ENCODE assay signal across 8 cellular contexts in the genomic region with DNA sequence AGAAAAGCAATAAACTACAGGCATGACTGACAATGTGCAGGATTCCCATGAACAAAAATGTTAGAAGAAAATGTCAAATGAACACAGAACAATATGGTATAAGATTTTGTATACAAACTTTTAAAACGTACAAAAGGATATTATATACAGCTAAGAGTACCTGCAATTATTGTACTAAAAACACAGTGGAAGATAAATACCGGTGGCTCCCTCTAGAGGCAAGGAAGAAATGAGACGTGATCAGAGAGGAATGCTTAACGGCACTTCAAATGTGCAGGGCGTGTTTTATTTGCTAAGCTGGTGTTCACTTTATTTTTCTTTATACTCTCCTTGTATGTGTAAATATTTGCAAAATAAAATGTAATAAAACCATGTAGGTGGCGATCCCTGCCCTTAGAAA.
DNase-seq lines count a peak whose midpoint lies in the region; ATAC-seq and TF ChIP-seq lines count a peak whose summit lies in the region.

No MANE protein-coding gene starts in this region.

- intact Hi-C loops in CD4-positive, alpha-beta memory T cell (cut with micrococcal nuclease), result loop anchor here (1.0 to 5.0 kb wide), 11 partner anchors 61 to 854 kb away; partner anchors contain the start of gene SAMSN1
- intact Hi-C loops in esophagus squamous epithelium (cut with DNase I), result no loop called here

- no peak overlapping the region for H3K4me3 ChIP-seq in CD4-positive, alpha-beta memory T cell (ENCODE audit: low read length in 2 of 2)
- H3K4me3 ChIP-seq in esophagus squamous epithelium, result no peak overlapping the region

- no peak overlapping the region for H3K4me3 Mint-ChIP-seq in CD4-positive, alpha-beta memory T cell

- POLR2A ChIA-PET in CD4-positive, alpha-beta memory T cell (lab: Charles Lee; ENCODE audit: partially characterized antibody), result interaction anchor here (0.6 to 1.2 kb wide), 5 partner anchors 62 to 209 kb away, joined by 3 to 5 read pairs (median 3); no protein-coding TSS in a partner anchor

- no peaks in the 10 kb centered on the region for H3K27me3 ChIP-seq in CD4-positive, alpha-beta memory T cell (ENCODE audit: insufficient read depth, low read length)
- no peaks in the 10 kb centered on the region for H3K27me3 ChIP-seq in esophagus squamous epithelium

- TF ChIP-seq CTCF in esophagus squamous epithelium (IDR thresholded peaks at IDR 0.05), result peak in 5 of 6 experiments; percentile 42 to 69 (median 62)

- H3K4me1 Mint-ChIP-seq in CD4-positive, alpha-beta memory T cell, result peaks cover 0 to 9% (median 8%) of the 10 kb centered on the region in 4 donors

- 19 to 21% methylated on average over 6 of the region's 6 CpGs for WGBS in esophagus squamous epithelium, 2 donors

- peak overlapping the region in 1 of 7 donors; percentile 57 for H3K27ac Mint-ChIP-seq in CD4-positive, alpha-beta memory T cell

- H3K36me3 Mint-ChIP-seq in CD4-positive, alpha-beta memory T cell, result no peaks in the 10 kb centered on the region

- no peaks in the 10 kb centered on the region for H3K27me3 Mint-ChIP-seq in CD4-positive, alpha-beta memory T cell

- no peak for TF ChIP-seq POLR2A in esophagus squamous epithelium (IDR thresholded peaks at IDR 0.05)

- no peaks in the 10 kb centered on the region for H3K9me3 ChIP-seq in CD4-positive, alpha-beta memory T cell (ENCODE audit: control insufficient read depth in 1 of 2, low read length in 2 of 2)
- no peaks in the 10 kb centered on the region for H3K9me3 ChIP-seq in esophagus squamous epithelium

- H3K9me3 Mint-ChIP-seq in CD4-positive, alpha-beta memory T cell, result no peaks in the 10 kb centered on the region

- ATAC-seq in GM19397 (IDR thresholded peaks at IDR 0.05; ENCODE audit: unreplicated experiment), result peak; percentile 53
- no peak for ATAC-seq in HG02970 (IDR thresholded peaks at IDR 0.05; ENCODE audit: low FRiP score, unreplicated experiment)

- peak; percentile 67 to 74 (median 71) for DNase-seq in CD4-positive, alpha-beta memory T cell
- DNase-seq in NCI-H2081 (lab: John Stamatoyannopoulos, UW) (peak; percentile 33 to 42), esophagus squamous epithelium (lab: John Stamatoyannopoulos, UW) (no peak), pons (ENCODE audit: low spot score) (peak; percentile 66), NCI-H774 (lab: John Stamatoyannopoulos, UW) (no peak)
- DNase-seq in activated CD4-positive, alpha-beta T cell treated with anti-CD3 and anti-CD28 coated beads for 48 hours, result peak; percentile 42

- H3K27ac ChIP-seq in CD4-positive, alpha-beta memory T cell (ENCODE audit: low read depth, low read length), result no peak overlapping the region
- H3K27ac ChIP-seq in esophagus squamous epithelium, result no peak overlapping the region

- peaks cover 4% of the 10 kb centered on the region for H3K4me1 ChIP-seq in CD4-positive, alpha-beta memory T cell (ENCODE audit: insufficient read depth, low read length)
- no peaks in the 10 kb centered on the region for H3K4me1 ChIP-seq in esophagus squamous epithelium

- CTCF ChIA-PET in CD4-positive, alpha-beta memory T cell (lab: Charles Lee; ENCODE audit: partially characterized antibody), result interaction anchor here (0.6 to 3.7 kb wide), 52 partner anchors 10 to 745 kb away, joined by 3 to 30 read pairs (median 4); partner anchors contain the start of gene HSPA13

- H3K36me3 ChIP-seq in CD4-positive, alpha-beta memory T cell (ENCODE audit: insufficient read depth, low read length), result no peaks in the 10 kb centered on the region
- no peaks in the 10 kb centered on the region for H3K36me3 ChIP-seq in esophagus squamous epithelium

Comparison
In these comparisons a context has a peak if more than half of its experiments do, and no peak if none do; other contexts are left out.
1. DNase-seq: peak in CD4-positive, alpha-beta memory T cell (5 of 5), NCI-H2081 (2 of 2), activated CD4-positive, alpha-beta T cell treated with anti-CD3 and anti-CD28 coated beads for 48 hours (single experiment) and pons (single experiment); none in esophagus squamous epithelium (single experiment) and NCI-H774 (single experiment).